In genomic region chrX:55118574-55118973, GRCh38 we compare ENCODE assay signal across 27 cellular contexts. TPM values are rescaled to one million over a fixed set of nuclear protein-coding genes. Genes with fewer than 3 reads are reported as not detected.
A peak's percentile ranks its signal among the peaks of the same experiment; 100 is the strongest.
DNase-seq lines count a peak whose midpoint lies in the region; ATAC-seq, FAIRE-seq and TF ChIP-seq lines count a peak whose summit lies in the region.
"Had no signal": no experiment of that assay in that cellular context is flagged by ENCODE, and none has a peak within 500 bp of the region (broad histone marks: within the 10 kb centered on the region; RNA-seq: fewer than 3 reads in every experiment).

No MANE protein-coding gene starts in this region.

- ATAC-seq in CD4-positive, alpha-beta T cell (ENCODE audit: poor library complexity) = peak; percentile 62
- ATAC-seq in effector memory CD8-positive, alpha-beta T cell (replicated peaks) = peak; percentile 97
- ATAC-seq in HG03342 (IDR thresholded peaks at IDR 0.05; ENCODE audit: unreplicated experiment) (no peak), HG02870 (IDR thresholded peaks at IDR 0.05; ENCODE audit: unreplicated experiment) (no peak), GM19035 (IDR thresholded peaks at IDR 0.05; ENCODE audit: unreplicated experiment) (no peak)
- ATAC-seq: GM23338, Right ventricle myocardium inferior had no signal

- no peaks in the 10 kb centered on the region for H3K27me3 Mint-ChIP-seq in activated CD4-positive, alpha-beta memory T cell treated with anti-CD3 and anti-CD28 coated beads, Interleukin-2, amount 10 ng/mL, durations not matched to agents 7 days and 5 days
- H3K27me3 Mint-ChIP-seq in activated CD4-positive, alpha-beta memory T cell treated with anti-CD3 and anti-CD28 coated beads for 36 hours = no peaks in the 10 kb centered on the region
- H3K27me3 Mint-ChIP-seq in CD4-positive, alpha-beta T cell = no peaks in the 10 kb centered on the region
- H3K27me3 Mint-ChIP-seq in effector memory CD8-positive, alpha-beta T cell = no peaks in the 10 kb centered on the region

- TF ChIP-seq POLR2A in GM12891 (IDR thresholded peaks at IDR 0.05; ENCODE audit: low read depth, low read length) = no peak

- peaks cover 5% of the 10 kb centered on the region for H3K27me3 ChIP-seq in CD4-positive, alpha-beta T cell (ENCODE audit: control insufficient read depth, insufficient read depth, low read length)
- H3K27me3 ChIP-seq: MG63, SJCRH30 had no signal

- peak; percentile 27 for DNase-seq in activated CD4-positive, alpha-beta memory T cell treated with anti-CD3 and anti-CD28 coated beads, Interleukin-2, amount 10 ng/mL, durations not matched to agents 7 days and 5 days
- DNase-seq in activated CD4-positive, alpha-beta memory T cell treated with anti-CD3 and anti-CD28 coated beads for 36 hours = no peak
- no peak for DNase-seq in CD4-positive, alpha-beta T cell
- no peak for DNase-seq in GM12891 (ENCODE audit: insufficient read length, low spot score)
- peak; percentile 1 to 5 (median 1) for DNase-seq in effector memory CD8-positive, alpha-beta T cell
- DNase-seq: AML-193, C1 segment of cervical spinal cord, DMS53, H9, KG1, MG63, NCI-H1105 treated with DMSO at 0.1 percent for 48 hours, NCI-H2029 treated with DMSO at 0.1 percent for 48 hours, NCI-H2227 treated with DMSO at 0.1 percent for 48 hours, NCI-H526 treated with DMSO at 0.1 percent for 48 hours, PC-9, SJCRH30 had no signal

- H3K27ac Mint-ChIP-seq in activated CD4-positive, alpha-beta memory T cell treated with anti-CD3 and anti-CD28 coated beads, Interleukin-2, amount 10 ng/mL, durations not matched to agents 7 days and 5 days = no peak overlapping the region
- no peak overlapping the region for H3K27ac Mint-ChIP-seq in activated CD4-positive, alpha-beta memory T cell treated with anti-CD3 and anti-CD28 coated beads for 36 hours
- no peak overlapping the region for H3K27ac Mint-ChIP-seq in CD4-positive, alpha-beta T cell
- H3K27ac Mint-ChIP-seq in effector memory CD8-positive, alpha-beta T cell = peak overlapping the region; percentile 20 to 91
- H3K27ac Mint-ChIP-seq: GM23338, H9 had no signal

- POLR2A ChIA-PET in activated CD4-positive, alpha-beta memory T cell treated with anti-CD3 and anti-CD28 coated beads, Interleukin-2, amount 10 ng/mL, durations not matched to agents 7 days and 5 days (lab: Charles Lee) = no interaction called here
- POLR2A ChIA-PET in activated CD4-positive, alpha-beta memory T cell treated with anti-CD3 and anti-CD28 coated beads for 36 hours (lab: Charles Lee) = no interaction called here
- POLR2A ChIA-PET in CD4-positive, alpha-beta T cell (lab: Charles Lee) = no interaction called here

- no peak overlapping the region for H3K4me3 Mint-ChIP-seq in activated CD4-positive, alpha-beta memory T cell treated with anti-CD3 and anti-CD28 coated beads, Interleukin-2, amount 10 ng/mL, durations not matched to agents 7 days and 5 days
- H3K4me3 Mint-ChIP-seq in activated CD4-positive, alpha-beta memory T cell treated with anti-CD3 and anti-CD28 coated beads for 36 hours = no peak overlapping the region
- peak overlapping the region; percentile 25 for H3K4me3 Mint-ChIP-seq in CD4-positive, alpha-beta T cell
- peak overlapping the region; percentile 51 to 69 for H3K4me3 Mint-ChIP-seq in effector memory CD8-positive, alpha-beta T cell
- H3K4me3 Mint-ChIP-seq: GM23338, H9 had no signal

- H3K27ac ChIP-seq in CD4-positive, alpha-beta T cell (ENCODE audit: low read depth, low read length) = no peak overlapping the region
- H3K27ac ChIP-seq: PC-9, SJCRH30 had no signal

- intact Hi-C loops in activated CD4-positive, alpha-beta memory T cell treated with anti-CD3 and anti-CD28 coated beads for 36 hours (cut with micrococcal nuclease) = no loop called here
- intact Hi-C loops in CD4-positive, alpha-beta T cell (cut with DNase I, micrococcal nuclease) = no loop called here

- TF ChIP-seq CTCF in CD4-positive, alpha-beta T cell (IDR thresholded peaks at IDR 0.05) = no peak

- H3K9me3 Mint-ChIP-seq in activated CD4-positive, alpha-beta memory T cell treated with anti-CD3 and anti-CD28 coated beads, Interleukin-2, amount 10 ng/mL, durations not matched to agents 7 days and 5 days = no peaks in the 10 kb centered on the region
- no peaks in the 10 kb centered on the region for H3K9me3 Mint-ChIP-seq in activated CD4-positive, alpha-beta memory T cell treated with anti-CD3 and anti-CD28 coated beads for 36 hours
- H3K9me3 Mint-ChIP-seq in CD4-positive, alpha-beta T cell = no peaks in the 10 kb centered on the region
- no peaks in the 10 kb centered on the region for H3K9me3 Mint-ChIP-seq in effector memory CD8-positive, alpha-beta T cell
- H3K9me3 Mint-ChIP-seq: GM23338 had no signal

- peak; percentile 48 for FAIRE-seq in GM12891 (lab: Jason Lieb, UNC)

- no peaks in the 10 kb centered on the region for H3K36me3 Mint-ChIP-seq in activated CD4-positive, alpha-beta memory T cell treated with anti-CD3 and anti-CD28 coated beads, Interleukin-2, amount 10 ng/mL, durations not matched to agents 7 days and 5 days (ENCODE audit: low read depth)
- H3K36me3 Mint-ChIP-seq in activated CD4-positive, alpha-beta memory T cell treated with anti-CD3 and anti-CD28 coated beads for 36 hours = no peaks in the 10 kb centered on the region
- H3K36me3 Mint-ChIP-seq in CD4-positive, alpha-beta T cell (ENCODE audit: low read depth) = no peaks in the 10 kb centered on the region
- H3K36me3 Mint-ChIP-seq in effector memory CD8-positive, alpha-beta T cell (ENCODE audit: insufficient read depth) = no peaks in the 10 kb centered on the region

- peaks cover 35% of the 10 kb centered on the region for H3K4me1 Mint-ChIP-seq in activated CD4-positive, alpha-beta memory T cell treated with anti-CD3 and anti-CD28 coated beads, Interleukin-2, amount 10 ng/mL, durations not matched to agents 7 days and 5 days
- peaks cover 28% of the 10 kb centered on the region for H3K4me1 Mint-ChIP-seq in activated CD4-positive, alpha-beta memory T cell treated with anti-CD3 and anti-CD28 coated beads for 36 hours (ENCODE audit: low read depth)
- peaks cover 21% of the 10 kb centered on the region for H3K4me1 Mint-ChIP-seq in CD4-positive, alpha-beta T cell (ENCODE audit: low read depth)
- peaks cover 16 to 28% of the 10 kb centered on the region in 2 donors for H3K4me1 Mint-ChIP-seq in effector memory CD8-positive, alpha-beta T cell (ENCODE audit: low read depth in 2 of 2)
- H3K4me1 Mint-ChIP-seq: GM23338, H9 had no signal

- CTCF ChIA-PET in activated CD4-positive, alpha-beta memory T cell treated with anti-CD3 and anti-CD28 coated beads, Interleukin-2, amount 10 ng/mL, durations not matched to agents 7 days and 5 days (lab: Charles Lee) = no interaction called here
- CTCF ChIA-PET in activated CD4-positive, alpha-beta memory T cell treated with anti-CD3 and anti-CD28 coated beads for 36 hours (lab: Charles Lee) = no interaction called here
- CTCF ChIA-PET in CD4-positive, alpha-beta T cell (lab: Charles Lee) = no interaction called here

- no peaks in the 10 kb centered on the region for H3K9me3 ChIP-seq in CD4-positive, alpha-beta T cell (ENCODE audit: control insufficient read depth, low read length)
- H3K9me3 ChIP-seq: MG63, SJCRH30 had no signal

TF ChIP-seq in GM12891, 5 proteins besides CTCF, POLR2A, EP300 and RAD21:
- TF ChIP-seq POU2F2 (IDR thresholded peaks at IDR 0.05; ENCODE audit: low read depth, low read length) (no peak), POLR2AphosphoS5 (IDR thresholded peaks at IDR 0.05; ENCODE audit: low read depth, low read length) (no peak), PAX5 (IDR thresholded peaks at IDR 0.05; ENCODE audit: insufficient read depth, low read length, severe bottlenecking) (no peak), TAF1 (IDR thresholded peaks at IDR 0.05; ENCODE audit: low read depth, low read length) (no peak), SPI1 (IDR thresholded peaks at IDR 0.05; ENCODE audit: low read depth, low read length) (no peak)

RNA-seq across cellular contexts. Expression of gene PAGE2, which starts 29.8 kb away (rescaled TPM):
- total RNA-seq in activated CD4-positive, alpha-beta memory T cell treated with anti-CD3 and anti-CD28 coated beads, Interleukin-2, amount 10 ng/mL, durations not matched to agents 7 days and 5 days = not detected
- total RNA-seq in activated CD4-positive, alpha-beta memory T cell treated with anti-CD3 and anti-CD28 coated beads for 36 hours = not detected
- not detected for total RNA-seq in CD4-positive, alpha-beta T cell
- not detected for polyA plus RNA-seq in GM12891 (2012; ENCODE audit: low read depth, missing spikeins)
- total RNA-seq: A172, G401, GM23338, H9, NCI-H460, PC-9, Right ventricle myocardium inferior, SJCRH30 had no signal
- polyA plus RNA-seq: AG04450, GM23338 had no signal

RNA-seq across cellular contexts. Expression of gene PAGE2B, which starts 43.7 kb away (rescaled TPM):
- 1 to 10 TPM in 1 of 2 experiments, not detected in 1; 1.0 TPM for total RNA-seq in activated CD4-positive, alpha-beta memory T cell treated with anti-CD3 and anti-CD28 coated beads, Interleukin-2, amount 10 ng/mL, durations not matched to agents 7 days and 5 days
- total RNA-seq in activated CD4-positive, alpha-beta memory T cell treated with anti-CD3 and anti-CD28 coated beads for 36 hours = 1 to 10 TPM in 1 of 2 experiments, under 1 TPM in 1; 0.70 to 1.2 TPM
- 1 to 10 TPM in 1 of 2 experiments, under 1 TPM in 1; 0.99 to 1.0 TPM for total RNA-seq in CD4-positive, alpha-beta T cell
- 0.41 TPM for polyA plus RNA-seq in GM12891 (2012; ENCODE audit: low read depth, missing spikeins)
- total RNA-seq: A172, G401, GM23338, H9, NCI-H460, PC-9, Right ventricle myocardium inferior, RPMI7951, SJCRH30 had no signal
- polyA plus RNA-seq: AG04450, GM23338 had no signal

Comparison
In these comparisons a context has a peak if more than half of its experiments do, and no peak if none do; other contexts are left out.
1. DNase-seq: peak in activated CD4-positive, alpha-beta memory T cell treated with anti-CD3 and anti-CD28 coated beads, Interleukin-2, amount 10 ng/mL, durations not matched to agents 7 days and 5 days (single experiment) and effector memory CD8-positive, alpha-beta T cell (3 of 3); none in activated CD4-positive, alpha-beta memory T cell treated with anti-CD3 and anti-CD28 coated beads for 36 hours (single experiment), CD4-positive, alpha-beta T cell (0 of 10) and GM12891 (single experiment).
2. H3K27ac Mint-ChIP-seq: peak in effector memory CD8-positive, alpha-beta T cell (2 of 2); none in activated CD4-positive, alpha-beta memory T cell treated with anti-CD3 and anti-CD28 coated beads, Interleukin-2, amount 10 ng/mL, durations not matched to agents 7 days and 5 days (single experiment), activated CD4-positive, alpha-beta memory T cell treated with anti-CD3 and anti-CD28 coated beads for 36 hours (single experiment) and CD4-positive, alpha-beta T cell (single experiment).
3. H3K4me3 Mint-ChIP-seq: peak in CD4-positive, alpha-beta T cell (single experiment) and effector memory CD8-positive, alpha-beta T cell (2 of 2); none in activated CD4-positive, alpha-beta memory T cell treated with anti-CD3 and anti-CD28 coated beads, Interleukin-2, amount 10 ng/mL, durations not matched to agents 7 days and 5 days (single experiment) and activated CD4-positive, alpha-beta memory T cell treated with anti-CD3 and anti-CD28 coated beads for 36 hours (single experiment).
4. ATAC-seq: peak in CD4-positive, alpha-beta T cell (single experiment) and effector memory CD8-positive, alpha-beta T cell (single experiment); none in HG03342 (single experiment), HG02870 (single experiment) and GM19035 (single experiment).